ENCODE assay signal across 9 cellular contexts in the genomic region with DNA sequence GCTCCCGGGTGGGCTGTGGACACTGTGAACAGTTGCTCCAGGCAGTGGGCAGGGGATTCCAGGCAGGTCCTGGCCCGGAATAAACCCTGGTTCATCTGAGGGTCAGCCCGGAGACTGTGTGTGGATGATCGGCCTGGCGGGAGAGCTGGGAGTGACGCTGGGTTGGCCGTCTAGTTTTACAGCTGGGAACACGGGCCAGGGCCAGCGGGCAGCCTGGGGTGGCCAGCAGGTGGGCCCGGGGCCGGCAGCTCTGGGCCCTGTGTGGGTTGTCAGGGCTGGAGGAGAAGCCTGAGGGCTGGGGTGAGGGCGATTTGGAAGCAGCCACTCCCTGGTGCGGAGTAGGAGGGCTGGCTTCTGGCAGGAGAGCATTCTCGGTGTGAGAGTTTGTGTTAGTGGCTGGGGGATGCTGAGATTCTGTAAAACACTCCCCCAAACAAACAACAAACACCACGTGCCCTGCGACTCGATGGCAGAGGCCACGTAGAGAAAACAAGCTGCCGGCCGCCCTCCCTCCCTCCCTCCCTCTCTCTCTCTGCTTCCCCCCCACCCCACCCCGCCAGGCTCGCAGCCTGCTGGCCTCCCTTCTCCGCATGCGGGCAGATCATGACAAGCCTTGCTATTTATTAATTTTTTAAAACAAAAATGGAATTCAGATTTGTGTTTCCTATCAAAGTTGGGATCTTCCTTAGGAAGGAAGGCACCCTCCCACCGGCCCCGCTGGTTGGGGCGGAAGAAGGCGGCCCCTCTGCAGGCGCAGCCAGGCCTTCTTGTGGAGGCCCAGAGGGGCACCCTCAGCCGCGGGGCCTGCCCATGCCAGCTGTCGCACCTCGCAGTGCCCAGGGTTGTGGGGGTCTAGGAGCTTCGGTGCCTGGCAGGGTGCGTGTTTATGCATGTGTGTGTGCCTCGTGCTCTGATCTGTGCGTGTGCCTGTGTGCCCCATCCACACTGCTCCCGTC. TPM values are rescaled to one million over a fixed set of nuclear protein-coding genes. Genes with fewer than 3 reads are reported as not detected.
DNase-seq lines count a peak whose midpoint lies in the region; ATAC-seq and TF ChIP-seq lines count a peak whose summit lies in the region.
"Had no signal": no experiment of that assay in that cellular context is flagged by ENCODE, and none has a peak within 500 bp of the region (broad histone marks: within the 10 kb centered on the region; RNA-seq: fewer than 3 reads in every experiment).

No MANE protein-coding gene starts in this region.

- intact Hi-C loops in left cardiac atrium (cut with DNase I), result no loop called here
- intact Hi-C loops in natural killer cell (cut with micrococcal nuclease), result no loop called here

- peak overlapping the region in 1 of 2 donors; percentile 51 for H3K27ac Mint-ChIP-seq in natural killer cell

- TF ChIP-seq CTCF in natural killer cell (IDR thresholded peaks at IDR 0.05), result no peak

- DNase-seq in DMS 273 (lab: John Stamatoyannopoulos, UW; ENCODE audit: unreplicated experiment) (peak; percentile 78), anterior cingulate cortex (lab: John Stamatoyannopoulos, UW) (peak in 31 of 58 donors; percentile 22 to 81 (median 48)), left cardiac atrium (peak; percentile 74), pons (ENCODE audit: low spot score) (peak; percentile 48), natural killer cell (no peak), LoVo (ENCODE audit: low spot score) (no peak)
- DNase-seq: activated CD4-positive, CD25-positive, alpha-beta regulatory T cell had no signal

- no peaks in the 10 kb centered on the region for H3K9me3 Mint-ChIP-seq in natural killer cell

- no peaks in the 10 kb centered on the region for H3K27me3 Mint-ChIP-seq in natural killer cell (ENCODE audit: low read depth in 2 of 2)

- H3K4me1 Mint-ChIP-seq in natural killer cell, result peaks cover 18 to 42% of the 10 kb centered on the region in 2 donors

- ATAC-seq in left cardiac atrium, result peak; percentile 10 to 43
- ATAC-seq in natural killer cell, result no peak
- ATAC-seq in HG03097 (IDR thresholded peaks at IDR 0.05; ENCODE audit: low FRiP score, unreplicated experiment), result no peak
- no peak for ATAC-seq in GM18498 (IDR thresholded peaks at IDR 0.05; ENCODE audit: unreplicated experiment)

- no peaks in the 10 kb centered on the region for H3K36me3 Mint-ChIP-seq in natural killer cell

- H3K4me3 Mint-ChIP-seq in natural killer cell, result no peak overlapping the region

RNA-seq across cellular contexts. Expression of a gene that starts 49.5 kb away (rescaled TPM):
- 10 to 100 TPM; 41.6 to 67.7 TPM for total RNA-seq in left cardiac atrium
- total RNA-seq in natural killer cell, result 10 to 100 TPM; 30.9 to 64.1 (median 42.2) TPM

Comparison
In these comparisons a context has a peak if more than half of its experiments do, and no peak if none do; other contexts are left out.
1. DNase-seq: peak in DMS 273 (single experiment), anterior cingulate cortex (31 of 58), left cardiac atrium (single experiment) and pons (single experiment); none in natural killer cell (single experiment) and LoVo (single experiment).
2. ATAC-seq: peak in left cardiac atrium (2 of 2); none in natural killer cell (0 of 3), HG03097 (single experiment) and GM18498 (single experiment).